ENCODE assay signal across 2 cellular contexts in genomic region chr16:4640572-4641305, GRCh38.
TF ChIP-seq lines count a peak whose summit lies in the region.

No MANE protein-coding gene starts in this region.

TF ChIP-seq in GM23338, 12 proteins besides CTCF, POLR2A, EP300 and RAD21:
- no peak for TF ChIP-seq EZH2phosphoT487 (IDR thresholded peaks at IDR 0.05; ENCODE audit: unreplicated experiment)
- TF ChIP-seq EZH2 (IDR thresholded peaks at IDR 0.05; ENCODE audit: low read depth, unreplicated experiment): no peak
- TF ChIP-seq ZNF331 (CRISPR knock-in tag; IDR thresholded peaks at IDR 0.05; ENCODE audit: low read depth): no peak
- no peak for TF ChIP-seq JUNB (IDR thresholded peaks at IDR 0.05; ENCODE audit: unreplicated experiment)
- TF ChIP-seq CREB1 (CRISPR knock-in tag; IDR thresholded peaks at IDR 0.05; ENCODE audit: low read depth): no peak
- no peak for TF ChIP-seq NANOG (IDR thresholded peaks at IDR 0.05; ENCODE audit: borderline replicate concordance)
- no peak for TF ChIP-seq ZNF114 (CRISPR knock-in tag; IDR thresholded peaks at IDR 0.05)
- no peak for TF ChIP-seq ZNF462 (CRISPR knock-in tag; IDR thresholded peaks at IDR 0.05)
- TF ChIP-seq ETS1 (IDR thresholded peaks at IDR 0.05): no peak

TF ChIP-seq in H1, 55 proteins besides CTCF, POLR2A, EP300 and RAD21:
- no peak for TF ChIP-seq TEAD4 (IDR thresholded peaks at IDR 0.05; ENCODE audit: low read depth, low read length)
- no peak for TF ChIP-seq JUND (IDR thresholded peaks at IDR 0.05; ENCODE audit: low read length)
- no peak for TF ChIP-seq JUN (IDR thresholded peaks at IDR 0.05; ENCODE audit: low read depth, low read length)
- TF ChIP-seq NANOG (IDR thresholded peaks at IDR 0.05; ENCODE audit: insufficient read depth, low read depth, low read length, poor library complexity, severe bottlenecking): no peak
- TF ChIP-seq SUZ12 (IDR thresholded peaks at IDR 0.05; ENCODE audit: low read length): no peak
- TF ChIP-seq CREB1 (IDR thresholded peaks at IDR 0.05): no peak
- no peak for TF ChIP-seq POLR2AphosphoS5 (IDR thresholded peaks at IDR 0.05; ENCODE audit: low read depth, low read length)
- no peak for TF ChIP-seq TCF12 (IDR thresholded peaks at IDR 0.05; ENCODE audit: low read depth, low read length)
- no peak for TF ChIP-seq CHD7 (IDR thresholded peaks at IDR 0.05; ENCODE audit: insufficient replicate concordance, low read length)
TF ChIP-seq in H1: peak in this region for 0.
